ENCODE assay signal across 21 cellular contexts in genomic region chr4:111475696-111476095, GRCh38.
"Had no signal": no experiment of that assay in that cellular context is flagged by ENCODE, and none has a peak within 500 bp of the region (broad histone marks: within the 10 kb centered on the region; RNA-seq: fewer than 3 reads in every experiment).

No MANE protein-coding gene starts in this region.

- DNase-seq: dermis blood vessel endothelial cell; effector CD4-positive, alpha-beta T cell; effector memory CD8-positive, alpha-beta T cell; esophagus squamous epithelium; gastrocnemius medialis; left cardiac atrium; left lung; left ventricle myocardium superior; lower lobe of right lung had no signal

- H3K27ac Mint-ChIP-seq: effector memory CD8-positive, alpha-beta T cell; endodermal cell; mesothelial cell of epicardium had no signal

- H3K36me3 Mint-ChIP-seq: mesothelial cell of epicardium had no signal

- H3K4me1 ChIP-seq: esophagus squamous epithelium, gastrocnemius medialis, heart right ventricle, left lung, lower lobe of right lung had no signal

- H3K27ac ChIP-seq: coronary artery, dorsolateral prefrontal cortex, epithelial cell of prostate, esophagus squamous epithelium, gastrocnemius medialis, heart right ventricle, left lung, lower lobe of right lung had no signal

- H3K4me1 Mint-ChIP-seq: endodermal cell had no signal

- H3K9me3 Mint-ChIP-seq: endodermal cell, mesothelial cell of epicardium had no signal

- H3K36me3 ChIP-seq: esophagus squamous epithelium, gastrocnemius medialis, heart right ventricle, left lung, lower lobe of right lung had no signal

- H3K27me3 Mint-ChIP-seq: effector memory CD8-positive, alpha-beta T cell had no signal

- H3K9me3 ChIP-seq: esophagus squamous epithelium, gastrocnemius medialis, heart right ventricle, left lung, lower lobe of right lung, mucosa of descending colon had no signal

- ATAC-seq: effector memory CD8-positive, alpha-beta T cell; esophagus mucosa; gastrocnemius medialis; left lung; left ventricle myocardium superior; lower lobe of right lung had no signal

- H3K27me3 ChIP-seq: esophagus squamous epithelium, gastrocnemius medialis, heart right ventricle, left lung had no signal

- FAIRE-seq: colon, endometrium, islet of Langerhans, keratinocyte had no signal

- H3K4me3 ChIP-seq: coronary artery, dorsolateral prefrontal cortex, esophagus squamous epithelium, gastrocnemius medialis, heart right ventricle, left lung, lower lobe of right lung, mucosa of descending colon had no signal

- H3K4me3 Mint-ChIP-seq: effector memory CD8-positive, alpha-beta T cell; endodermal cell; mesothelial cell of epicardium had no signal
